ENCODE assay signal across 30 cellular contexts in genomic region chr19:27722625-27723024, GRCh38.
"Had no signal": no experiment of that assay in that cellular context is flagged by ENCODE, and none has a peak within 500 bp of the region (broad histone marks: within the 10 kb centered on the region; RNA-seq: fewer than 3 reads in every experiment).

No MANE protein-coding gene starts in this region.

- H3K36me3 ChIP-seq: adrenal gland, brain microvascular endothelial cell, breast epithelium, cardiac muscle cell had no signal

- H3K4me1 ChIP-seq: adrenal gland, ascending aorta, body of pancreas, breast epithelium had no signal

- H3K4me3 ChIP-seq: adrenal gland, ascending aorta, body of pancreas, breast epithelium, cardiac muscle cell had no signal

- H3K27ac ChIP-seq: adrenal gland, ascending aorta, body of pancreas, brain microvascular endothelial cell, breast epithelium, cardiac muscle cell had no signal

- DNase-seq: activated effector memory CD4-positive, alpha-beta T cell treated with anti-CD3 and anti-CD28 coated beads, Interleukin-2, amount 50 U/mL, for 16 hours; activated effector memory CD4-positive, alpha-beta T cell treated with Interleukin-2 at 50 U/mL for 16 hours; activated gamma-delta T cell; activated gamma-delta T cell treated with Interleukin-2 at 50 U/mL for 16 hours; activated naive CD4-positive, alpha-beta T cell; activated naive CD4-positive, alpha-beta T cell treated with anti-CD3 and anti-CD28 coated beads for 36 hours; activated naive CD4-positive, alpha-beta T cell treated with anti-CD3 and anti-CD28 coated beads, Interleukin-2, amount 10 ng/mL, durations not matched to agents 7 days and 5 days; activated naive CD4-positive, alpha-beta T cell treated with anti-CD3 and anti-CD28 coated beads, Interleukin-2, amount 50 U/mL, for 16 hours; activated naive CD4-positive, alpha-beta T cell treated with Interleukin-2 at 50 U/mL for 16 hours; activated naive CD8-positive, alpha-beta T cell treated with anti-CD3 and anti-CD28 coated beads for 36 hours; activated naive CD8-positive, alpha-beta T cell treated with anti-CD3 and anti-CD28 coated beads, Interleukin-2, amount 10 ng/mL, durations not matched to agents 7 days and 5 days; activated naive CD8-positive, alpha-beta T cell treated with anti-CD3 and anti-CD28 coated beads, Interleukin-2, amount 50 U/mL, for 24 hours; activated T-cell treated with anti-CD3 and anti-CD28 coated beads, Interleukin-2, amount 50 U/mL, for 1 hour; activated T-cell treated with anti-CD3 and anti-CD28 coated beads, Interleukin-2, amount 50 U/mL, for 24 hours; activated T-cell treated with anti-CD3 and anti-CD28 coated beads, Interleukin-2, amount 50 U/mL, for 4 hours; activated T-cell treated with anti-CD3 and anti-CD28 coated beads, Interleukin-2, amount 50 U/mL, for 48 hours; activated T-cell treated with anti-CD3 and anti-CD28 coated beads, Interleukin-2, amount 50 U/mL, for 72 hours; adrenal gland; amniotic stem cell; amygdala; anterior cingulate cortex; aorta; body of pancreas; brain microvascular endothelial cell; caudate nucleus; central memory CD4-positive, alpha-beta T cell; cerebellar nuclear complex had no signal
